Comparison of ENCODE assay signal across 23 cellular contexts in genomic region chr1:220485131-220485530, GRCh38. TPM values are rescaled to one million over a fixed set of nuclear protein-coding genes. Genes with fewer than 3 reads are reported as not detected.
DNase-seq lines count a peak whose midpoint lies in the region; ATAC-seq, FAIRE-seq and TF ChIP-seq lines count a peak whose summit lies in the region.
"Had no signal": no experiment of that assay in that cellular context is flagged by ENCODE, and none has a peak within 500 bp of the region (broad histone marks: within the 10 kb centered on the region; RNA-seq: fewer than 3 reads in every experiment).

No MANE protein-coding gene starts in this region.

- H3K4me2 ChIP-seq in HepG2 (ENCODE audit: low read depth, low read length) = no peak overlapping the region
- H3K4me2 ChIP-seq: BLaER1 treated with 17β-estradiol and CSF1 and Interleukin-3, amounts not matched to agents 10 nM and 100 nM had no signal

- H3K27ac ChIP-seq in HepG2 (ENCODE audit: extremely low read length, insufficient read depth, low read length) = no peak overlapping the region
- no peak overlapping the region for H3K27ac ChIP-seq in right lobe of liver
- no peak overlapping the region for H3K27ac ChIP-seq in brain microvascular endothelial cell
- H3K27ac ChIP-seq: BLaER1 treated with 17β-estradiol and CSF1 and Interleukin-3, amounts not matched to agents 10 nM and 100 nM had no signal

- ATAC-seq in HepG2 (peak; percentile 70), right lobe of liver (no peak), mucosa of descending colon (no peak), GM19452 (IDR thresholded peaks at IDR 0.05; ENCODE audit: unreplicated experiment) (no peak)
- ATAC-seq: GM12878; psoas muscle; stimulated activated naive CD8-positive, alpha-beta T cell treated with anti-CD3 and anti-CD28 coated beads, Interleukin-15, amount 100 ng/mL, for 72 hours had no signal

- no peaks in the 10 kb centered on the region for H3K36me3 ChIP-seq in HepG2 (replicated peaks in 1 of 2; ENCODE audit: control insufficient read depth in 1 of 2, insufficient read depth in 2 of 2, low read length in 2 of 2)
- H3K36me3 ChIP-seq in right lobe of liver = no peaks in the 10 kb centered on the region
- H3K36me3 ChIP-seq in mucosa of descending colon (ENCODE audit: low read depth) = no peaks in the 10 kb centered on the region
- no peaks in the 10 kb centered on the region for H3K36me3 ChIP-seq in brain microvascular endothelial cell (replicated peaks)
- H3K36me3 ChIP-seq: BLaER1 treated with 17β-estradiol and CSF1 and Interleukin-3, amounts not matched to agents 10 nM and 100 nM had no signal

- H3K27me3 ChIP-seq in HepG2 (ENCODE audit: control insufficient read depth in 1 of 2, insufficient read depth in 2 of 2, low read length in 2 of 2) (no peaks in the 10 kb centered on the region), right lobe of liver (no peaks in the 10 kb centered on the region), brain microvascular endothelial cell (replicated peaks) (no peaks in the 10 kb centered on the region)
- H3K27me3 ChIP-seq: BLaER1 treated with 17β-estradiol and CSF1 and Interleukin-3, amounts not matched to agents 10 nM and 100 nM had no signal

- no peaks in the 10 kb centered on the region for H3K79me2 ChIP-seq in HepG2 (ENCODE audit: insufficient read depth, low read length)

- CTCF ChIA-PET in HepG2 (lab: Yijun Ruan, JAX; ENCODE audit: low intra/inter-chr PET ratio, low total read pairs) = no interaction called here

- H3K4me3 ChIP-seq in HepG2 (replicated peaks in 1 of 3; ENCODE audit: insufficient read depth in 1 of 3, low read depth in 2 of 3, low read length in 3 of 3) (no peak overlapping the region), right lobe of liver (no peak overlapping the region), mucosa of descending colon (no peak overlapping the region), brain microvascular endothelial cell (ENCODE audit: low read depth, low read length) (no peak overlapping the region)
- H3K4me3 ChIP-seq: BLaER1 treated with 17β-estradiol and CSF1 and Interleukin-3, amounts not matched to agents 10 nM and 100 nM; GM12878; psoas muscle; skin epidermis had no signal

- no TSS peak for BruUV-seq in HepG2 (replicated peaks; lab: Mats Ljungman, UMichigan)

- intact Hi-C loops in HepG2 (cut with micrococcal nuclease; ENCODE audit: unreplicated experiment) (no loop called here), right lobe of liver (cut with DNase I) (no loop called here), mucosa of descending colon (cut with DNase I, micrococcal nuclease) (no loop called here)

- TF ChIP-seq EP300 in HepG2 (IDR thresholded peaks at IDR 0.05; ENCODE audit: low read depth in 2 of 2, low read length in 2 of 2) (no peak), HepG2 (CRISPR knock-in tag; IDR thresholded peaks at IDR 0.05; ENCODE audit: borderline replicate concordance) (no peak)

- H2AFZ ChIP-seq in HepG2 (ENCODE audit: low read length) = no peak overlapping the region

- no peak for TF ChIP-seq RAD21 in HepG2 (CRISPR knock-in tag; IDR thresholded peaks at IDR 0.05)

- H3K4me1 ChIP-seq in HepG2 (ENCODE audit: insufficient read depth, low read length) (no peaks in the 10 kb centered on the region), right lobe of liver (no peaks in the 10 kb centered on the region), mucosa of descending colon (ENCODE audit: low read depth) (no peaks in the 10 kb centered on the region)
- H3K4me1 ChIP-seq: psoas muscle had no signal

- 7% methylated on average over 2 of the region's 3 CpGs for WGBS in HepG2 (ENCODE audit: low lambda C conversion rate)
- WGBS in right lobe of liver (ENCODE audit: insufficient coverage, low coverage, low lambda C conversion rate, missing lambda C conversion rate) = 47% methylated on average over 3 of the region's 3 CpGs

- TF ChIP-seq POLR2A in HepG2 (IDR thresholded peaks at IDR 0.05; ENCODE audit: insufficient read depth in 1 of 2, low read depth in 2 of 2, low read length in 2 of 2) = no peak
- TF ChIP-seq POLR2A in right lobe of liver (IDR thresholded peaks at IDR 0.05) = no peak

- no peak overlapping the region for H3K9ac ChIP-seq in HepG2 (ENCODE audit: insufficient read depth, low read depth, low read length)
- H3K9ac ChIP-seq: BLaER1 treated with 17β-estradiol and CSF1 and Interleukin-3, amounts not matched to agents 10 nM and 100 nM had no signal

- in situ Hi-C loops in HepG2 (cut with HindIII; ENCODE audit: extremely low pct_ligation_motif_present, low pct_unique_long_range_greater_than_20kb) (no loop called here), brain microvascular endothelial cell (cut with HindIII; ENCODE audit: low pct_ligation_motif_present, low sequenced_read_pairs) (no loop called here)

- no peak for FAIRE-seq in HepG2 (lab: Jason Lieb, UNC)
- FAIRE-seq: colon, G401.6, GM12878 had no signal

- DNase-seq in HepG2 (ENCODE audit: low spot score) (no peak), right lobe of liver (no peak), SW480 (ENCODE audit: low spot score) (peak; percentile 17), kidney tubule cell (ENCODE audit: low spot score) (peak; percentile 18), mucosa of descending colon (no peak), brain microvascular endothelial cell (no peak)
- DNase-seq in stimulated activated CD4-positive, alpha-beta T cell treated with anti-CD3 and anti-CD28 coated beads, Interleukin-4, amount 100 ng/mL, for 1 hour = no peak
- DNase-seq: H7; immature natural killer cell; NCI-H1092; NCI-H2029; NCI-H446 treated with DMSO at 0.1 percent for 48 hours; psoas muscle; stimulated activated CD4-positive, alpha-beta T cell treated with anti-CD3 and anti-CD28 coated beads, Interleukin-2, amount 100 ng/mL, for 48 hours; stimulated activated naive CD8-positive, alpha-beta T cell treated with anti-CD3 and anti-CD28 coated beads, Interleukin-15, amount 100 ng/mL, for 72 hours had no signal

- POLR2A ChIA-PET in HepG2 (lab: Yijun Ruan, JAX) = no interaction called here

- 0 out of 2 replicates have a peak, but pooled peaks have one; percentile 14 for TF ChIP-seq CTCF in HepG2 (CRISPR knock-in tag; IDR thresholded peaks at IDR 0.05)
- TF ChIP-seq CTCF in right lobe of liver (IDR thresholded peaks at IDR 0.05) = no peak
- no peak for TF ChIP-seq CTCF in mucosa of descending colon (IDR thresholded peaks at IDR 0.05)
- TF ChIP-seq CTCF in brain microvascular endothelial cell (IDR thresholded peaks at IDR 0.05; ENCODE audit: low read depth, low read length, missing control alignments) = no peak

- H4K20me1 ChIP-seq in HepG2 (ENCODE audit: insufficient read depth, low read length) = no peaks in the 10 kb centered on the region
- H4K20me1 ChIP-seq: BLaER1 treated with 17β-estradiol and CSF1 and Interleukin-3, amounts not matched to agents 10 nM and 100 nM had no signal

- no peaks in the 10 kb centered on the region for H3K9me3 ChIP-seq in HepG2 (ENCODE audit: low read length)
- no peaks in the 10 kb centered on the region for H3K9me3 ChIP-seq in right lobe of liver
- no peaks in the 10 kb centered on the region for H3K9me3 ChIP-seq in mucosa of descending colon
- H3K9me3 ChIP-seq: BLaER1 treated with 17β-estradiol and CSF1 and Interleukin-3, amounts not matched to agents 10 nM and 100 nM; psoas muscle had no signal

TF ChIP-seq in HepG2, 621 proteins besides CTCF, POLR2A, EP300 and RAD21:
- no peak for TF ChIP-seq ETS1 (CRISPR knock-in tag; IDR thresholded peaks at IDR 0.05)
- no peak for TF ChIP-seq ZNF776 (CRISPR knock-in tag; IDR thresholded peaks at IDR 0.05)
- no peak for TF ChIP-seq IRF2 (CRISPR knock-in tag; IDR thresholded peaks at IDR 0.05)
- no peak for TF ChIP-seq NR1H2 (CRISPR knock-in tag; IDR thresholded peaks at IDR 0.05; ENCODE audit: borderline replicate concordance, low read depth)
- TF ChIP-seq U2AF1 (optimal IDR thresholded peaks at IDR 0.05; ENCODE audit: low read depth, low read length) = no peak

RNA-seq across cellular contexts. Expression of gene MARK1, which starts 42.8 kb away (rescaled TPM):
- total RNA-seq in HepG2 (2016; rRNA removed; fragmentation: Illumina TruSeq; extraction: Trizol) (not detected in 2 replicates), right lobe of liver (under 1 TPM; 0.06 to 0.53 (median 0.24) TPM), mucosa of descending colon (10 to 100 TPM in 1 of 3 donors, 1 to 10 TPM in 2; 1.4 to 11.2 (median 1.8) TPM)
- total RNA-seq in HepG2 (2016; cell fraction: cytosol; rRNA removed; fragmentation: Illumina TruSeq; extraction: Trizol; ENCODE audit: low read depth) = not detected in 2 replicates
- not detected in 2 replicates for total RNA-seq in HepG2 (2016; cell fraction: insoluble cytoplasmic fraction; rRNA removed; fragmentation: Illumina TruSeq; extraction: Trizol)
- total RNA-seq in HepG2 (2016; cell fraction: membrane; rRNA removed; fragmentation: Illumina TruSeq; extraction: Trizol) = not detected in 2 replicates
- not detected in 2 replicates for total RNA-seq in HepG2 (2016; cell fraction: nucleus; rRNA removed; fragmentation: Illumina TruSeq; extraction: Trizol)
- polyA plus RNA-seq in HepG2 (2011; rRNA removed) = not detected in 2 replicates
- polyA plus RNA-seq in HepG2 (2011; cell fraction: cytosol; rRNA removed) = not detected in 2 replicates
- polyA plus RNA-seq in HepG2 (2011; cell fraction: nucleus; rRNA removed) = not detected in 2 replicates
- polyA plus RNA-seq in HepG2 (2012) = not detected in 2 replicates
- not detected in 2 replicates for polyA plus RNA-seq in HepG2 (2016; cell fraction: cytosol; fragmentation: Illumina TruSeq; extraction: Trizol; ENCODE audit: low read depth)
- not detected in 2 replicates for polyA plus RNA-seq in HepG2 (2016; cell fraction: insoluble cytoplasmic fraction; fragmentation: Illumina TruSeq; extraction: Trizol; ENCODE audit: low read depth)
- polyA plus RNA-seq in HepG2 (2016; cell fraction: membrane; fragmentation: Illumina TruSeq; extraction: Trizol; ENCODE audit: low read depth) = not detected in 2 replicates
- polyA plus RNA-seq in HepG2 (2016; cell fraction: nucleus; fragmentation: Illumina TruSeq; extraction: Trizol; ENCODE audit: insufficient read depth, low read depth) = not detected in 2 replicates
- 3.7 TPM in 1 of 2 replicates, not detected in the other for polyA minus RNA-seq in HepG2 (2011; rRNA and poly(A)+ RNA removed; ENCODE audit: low replicate concordance)
- not detected in 2 replicates for polyA minus RNA-seq in HepG2 (2011; cell fraction: cytosol; rRNA and poly(A)+ RNA removed)
- polyA minus RNA-seq in HepG2 (2011; cell fraction: nucleus; rRNA and poly(A)+ RNA removed) = not detected in 2 replicates
- total RNA-seq: activated CD8-positive, alpha-beta memory T cell treated with anti-CD3 and anti-CD28 coated beads for 36 hours; HT-29 had no signal
- polyA plus RNA-seq: immature natural killer cell had no signal

Comparison
In these comparisons a context has a peak if more than half of its experiments do, and no peak if none do; other contexts are left out.
1. DNase-seq: peak in SW480 (single experiment) and kidney tubule cell (single experiment); none in HepG2 (single experiment), right lobe of liver (0 of 3), mucosa of descending colon (0 of 3), stimulated activated CD4-positive, alpha-beta T cell treated with anti-CD3 and anti-CD28 coated beads, Interleukin-4, amount 100 ng/mL, for 1 hour (single experiment) and brain microvascular endothelial cell (single experiment).